20 cellular contexts compared by ENCODE assay signal in genomic region chr11:46429709-46430108, GRCh38. TPM values are rescaled to one million over a fixed set of nuclear protein-coding genes. Genes with fewer than 3 reads are reported as not detected.
"Had no signal": no experiment of that assay in that cellular context is flagged by ENCODE, and none has a peak within 500 bp of the region (broad histone marks: within the 10 kb centered on the region; RNA-seq: fewer than 3 reads in every experiment).

No MANE protein-coding gene starts in this region.

- H3K4me1 Mint-ChIP-seq: activated naive CD4-positive, alpha-beta T cell treated with anti-CD3 and anti-CD28 coated beads, Interleukin-2, amount 50 U/mL, for 24 hours; immature natural killer cell; nephron progenitor cell had no signal

- H3K9me3 Mint-ChIP-seq: activated naive CD4-positive, alpha-beta T cell treated with anti-CD3 and anti-CD28 coated beads, Interleukin-2, amount 50 U/mL, for 24 hours; immature natural killer cell; nephron progenitor cell had no signal

- H3K27ac Mint-ChIP-seq: activated naive CD4-positive, alpha-beta T cell treated with anti-CD3 and anti-CD28 coated beads, Interleukin-2, amount 50 U/mL, for 24 hours; nephron progenitor cell had no signal

- DNase-seq: activated CD4-positive, alpha-beta T cell treated with anti-CD3 and anti-CD28 coated beads for 1 hour; activated CD4-positive, alpha-beta T cell treated with anti-CD3 and anti-CD28 coated beads, Interleukin-2, amount 50 U/mL, for 48 hours; activated effector memory CD4-positive, alpha-beta T cell treated with Interleukin-2 at 50 U/mL for 16 hours; activated T-cell treated with anti-CD3 and anti-CD28 coated beads, Interleukin-2, amount 50 U/mL, for 1 hour; amniotic stem cell; body of pancreas; central memory CD4-positive, alpha-beta T cell; esophagus squamous epithelium; heart left ventricle; immature natural killer cell; mesendoderm; nephron progenitor cell; occipital lobe; sigmoid colon; stimulated activated CD4-positive, alpha-beta T cell treated with anti-CD3 and anti-CD28 coated beads, Interleukin-1b, Interleukin-23, amount 100 ng/mL, for 48 hours; stomach; T-helper 1 cell; testis; upper lobe of right lung had no signal

- H3K27me3 Mint-ChIP-seq: activated naive CD4-positive, alpha-beta T cell treated with anti-CD3 and anti-CD28 coated beads, Interleukin-2, amount 50 U/mL, for 24 hours had no signal

- H3K4me3 Mint-ChIP-seq: activated naive CD4-positive, alpha-beta T cell treated with anti-CD3 and anti-CD28 coated beads, Interleukin-2, amount 50 U/mL, for 24 hours; immature natural killer cell; nephron progenitor cell had no signal

- ATAC-seq: body of pancreas, heart left ventricle, upper lobe of right lung had no signal

RNA-seq across cellular contexts. Expression of gene CHRM4, which starts 38.1 kb away (rescaled TPM):
- total RNA-seq: body of pancreas, esophagus squamous epithelium had no signal
